In the genomic region with DNA sequence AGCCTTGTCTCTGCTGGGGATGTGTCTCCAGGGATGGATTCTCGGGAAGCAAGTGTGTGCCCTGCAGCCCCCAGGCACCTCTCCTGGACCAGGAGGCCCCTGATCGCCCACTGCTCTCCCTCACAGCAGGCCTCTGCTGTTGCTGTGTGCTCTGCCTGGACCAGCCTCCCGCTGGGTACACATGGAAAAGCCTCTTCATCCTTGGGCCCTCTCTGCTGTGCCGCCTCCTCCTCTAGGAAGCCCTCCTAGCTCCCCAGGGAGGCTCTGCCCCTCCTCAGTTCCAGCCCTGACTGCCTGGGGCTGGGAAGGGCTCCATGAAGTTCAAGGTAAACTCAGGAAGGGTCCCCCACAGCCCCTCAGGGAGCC, we compare ENCODE assay signal across 21 cellular contexts. TPM values are rescaled to one million over a fixed set of nuclear protein-coding genes. Genes with fewer than 3 reads are reported as not detected.
A peak's percentile ranks its signal among the peaks of the same experiment; 100 is the strongest.
DNase-seq lines count a peak whose midpoint lies in the region; ATAC-seq, FAIRE-seq and TF ChIP-seq lines count a peak whose summit lies in the region.
"Had no signal": no experiment of that assay in that cellular context is flagged by ENCODE, and none has a peak within 500 bp of the region (broad histone marks: within the 10 kb centered on the region; RNA-seq: fewer than 3 reads in every experiment).

No MANE protein-coding gene starts in this region.

- DNase-seq in A549 (ENCODE audit: low read depth in 1 of 2, low spot score in 1 of 2): no peak
- DNase-seq in BE2C: peak; percentile 35
- DNase-seq in RPMI8226: peak; percentile 24
- no peak for DNase-seq in left colon
- no peak for DNase-seq in NCI-H2029 treated with DMSO at 0.1 percent for 48 hours (lab: John Stamatoyannopoulos, UW)
- DNase-seq in immature natural killer cell: no peak
- DNase-seq in dedifferentiated amniotic fluid mesenchymal stem cell (ENCODE audit: extremely low spot score): no peak
- DNase-seq: GM23248, MM.1S, NCI-H1105 treated with DMSO at 0.1 percent for 48 hours, NCI-H1930, NCI-H226, NCI-H526, SHP77 had no signal

- no peak overlapping the region for H3K4me3 Mint-ChIP-seq in immature natural killer cell

- ATAC-seq in A549 (peak in 1 of 2 experiments; percentile 15; a peak in 3 of 6 replicates), left colon (peak; percentile 9), GM19467 (IDR thresholded peaks at IDR 0.05; ENCODE audit: unreplicated experiment) (no peak)

- peaks cover 14% of the 10 kb centered on the region for H3K36me3 ChIP-seq in BE2C

- TF ChIP-seq POLR2A in A549 (IDR thresholded peaks at IDR 0.05; ENCODE audit: low read length): no peak

- no peaks in the 10 kb centered on the region for H3K9me3 ChIP-seq in A549
- no peaks in the 10 kb centered on the region for H3K9me3 ChIP-seq in BE2C
- H3K9me3 ChIP-seq: BLaER1 had no signal

- H3K27ac Mint-ChIP-seq in immature natural killer cell: no peak overlapping the region

- H3K4me1 ChIP-seq in A549: 0 out of 3 replicates have a peak, but pooled peaks cover 3% of the 10 kb centered on the region
- H3K4me1 ChIP-seq in BE2C: peaks cover 31% of the 10 kb centered on the region

- TF ChIP-seq RAD21 in A549 (conservative IDR thresholded peaks at IDR 0.05 in 1 of 2, IDR thresholded peaks at IDR 0.05 in 1 of 2): no peak

- H3K4me3 ChIP-seq in A549 (no peak overlapping the region), BE2C (ENCODE audit: low read depth, low read length) (no peak overlapping the region)
- H3K4me3 ChIP-seq: BLaER1, GM23248 had no signal

- no peak for TF ChIP-seq CTCF in A549 (IDR thresholded peaks at IDR 0.05)
- no peak for TF ChIP-seq CTCF in BE2C (IDR thresholded peaks at IDR 0.05; ENCODE audit: low read depth, low read length)

- POLR2A ChIA-PET in A549 (lab: Yijun Ruan, JAX): interaction anchor here (2.5 kb wide), 1 partner anchor 63 kb away, joined by 11 read pairs; no protein-coding TSS in a partner anchor

- no peak overlapping the region for H3K4me2 ChIP-seq in A549
- H3K4me2 ChIP-seq: KMS-11 had no signal

- peaks cover 11% of the 10 kb centered on the region for H3K27me3 ChIP-seq in BE2C
- H3K27me3 ChIP-seq: BLaER1 had no signal

- no peak for FAIRE-seq in A549 (lab: Jason Lieb, UNC)
- FAIRE-seq: GM18507 had no signal

- peaks cover 0 to 3% (median 0%) of the 10 kb centered on the region in 3 donors for H3K36me3 Mint-ChIP-seq in immature natural killer cell

- H3K4me1 Mint-ChIP-seq in immature natural killer cell: no peaks in the 10 kb centered on the region

- intact Hi-C loops in left colon (cut with DNase I, micrococcal nuclease): loop anchor here in 1 of 2 donors (5.0 kb wide), 1 partner anchor 84 kb away; the partner anchor contains the start of gene NRTN

- no peaks in the 10 kb centered on the region for H3K9me3 Mint-ChIP-seq in immature natural killer cell

- no peak for TF ChIP-seq EP300 in A549 (IDR thresholded peaks at IDR 0.05)

- 50% methylated on average over 1 of the region's 4 CpGs for WGBS in A549 (ENCODE audit: missing lambda C conversion rate)

- 0 out of 6 replicates have a peak overlapping the region, but pooled peaks of 1 of the 2 experiments have one; percentile 20 for H3K27ac ChIP-seq in A549
- H3K27ac ChIP-seq: BLaER1, GM23248, HL-60, KMS-11 had no signal

- H3K27me3 Mint-ChIP-seq in immature natural killer cell (ENCODE audit: low read depth in 3 of 3): peaks cover 0 to 4% (median 4%) of the 10 kb centered on the region in 3 donors

- CTCF ChIA-PET in A549 (lab: Yijun Ruan, JAX): interaction anchor here (0.8 to 5.5 kb wide), 13 partner anchors 8 to 119 kb away, joined by 3 to 56 read pairs (median 4); partner anchors contain the start of genes NDUFA11 and NRTN

TF ChIP-seq in A549, 52 proteins besides CTCF, POLR2A, EP300 and RAD21:
- TF ChIP-seq MYC (IDR thresholded peaks at IDR 0.05; ENCODE audit: borderline replicate concordance, low read length) (no peak), ZFP36 (IDR thresholded peaks at IDR 0.05; ENCODE audit: borderline replicate concordance, partially characterized antibody) (peak; percentile 45)

RNA-seq across cellular contexts. Expression of gene NDUFA11, which starts 12.0 kb away (rescaled TPM):
- polyA plus RNA-seq in A549 (2011; rRNA removed) (75.0 and 98.5 TPM in 2 replicates), A549 (2017; fragmentation: RNase III; extraction: RNeasy Plus Mini Kit Qiagen cat#74134 plus additional on column Dnase treatment) (170 to 173 TPM (median 171 TPM) in 3 replicates), immature natural killer cell (100 to 1,000 TPM; 329 to 666 (median 378) TPM)
- 546 and 604 TPM in 2 replicates for polyA plus RNA-seq in A549 (2012; cell fraction: cytosol; rRNA removed)
- 406 and 515 TPM in 2 replicates for polyA plus RNA-seq in A549 (2012; cell fraction: nucleus; rRNA removed)
- polyA minus RNA-seq in A549 (2011; rRNA and poly(A)+ RNA removed): 8.8 and 13.7 TPM in 2 replicates
- 1,009 TPM for polyA plus RNA-seq in BE2C (2012; ENCODE audit: insufficient read depth, insufficient read length, low read depth)
- 100 to 1,000 TPM; 175 to 187 TPM for total RNA-seq in left colon

RNA-seq across cellular contexts. Expression of gene VMAC, which starts 13.1 kb away (rescaled TPM):
- polyA plus RNA-seq in A549 (2011; rRNA removed) (1.1 and 1.5 TPM in 2 replicates), A549 (2017; fragmentation: RNase III; extraction: RNeasy Plus Mini Kit Qiagen cat#74134 plus additional on column Dnase treatment) (0.79 to 1.6 TPM (median 1.4 TPM) in 3 replicates), immature natural killer cell (1 to 10 TPM; 2.2 to 6.5 (median 5.2) TPM)
- polyA plus RNA-seq in A549 (2012; cell fraction: cytosol; rRNA removed): 0.73 and 1.0 TPM in 2 replicates
- polyA plus RNA-seq in A549 (2012; cell fraction: nucleus; rRNA removed): 3.3 and 3.7 TPM in 2 replicates
- 1.1 and 1.2 TPM in 2 replicates for polyA minus RNA-seq in A549 (2011; rRNA and poly(A)+ RNA removed)
- 0.68 TPM for polyA plus RNA-seq in BE2C (2012; ENCODE audit: insufficient read depth, insufficient read length, low read depth)
- total RNA-seq in left colon: 1 to 10 TPM; 6.0 to 6.3 TPM

RNA-seq across cellular contexts. Expression of gene FUT5, which starts 21.2 kb away (rescaled TPM):
- polyA plus RNA-seq in A549 (2011; rRNA removed) (0.04 TPM in 1 of 2 replicates, not detected in the other), A549 (2017; fragmentation: RNase III; extraction: RNeasy Plus Mini Kit Qiagen cat#74134 plus additional on column Dnase treatment) (not detected in 3 replicates), immature natural killer cell (not detected)
- 0.01 TPM in 1 of 2 replicates, not detected in the other for polyA plus RNA-seq in A549 (2012; cell fraction: cytosol; rRNA removed)
- polyA plus RNA-seq in A549 (2012; cell fraction: nucleus; rRNA removed): 0.02 TPM in 1 of 2 replicates, not detected in the other
- 0.08 TPM in 1 of 2 replicates, not detected in the other for polyA minus RNA-seq in A549 (2011; rRNA and poly(A)+ RNA removed)
- polyA plus RNA-seq in BE2C (2012; ENCODE audit: insufficient read depth, insufficient read length, low read depth): not detected
- total RNA-seq in left colon: not detected
- total RNA-seq: GM23248; T-helper 2 cell treated with Interferon-gamma antibody and Interleukin-4, amounts not matched to agents 100 ng/mL and 5 ng/mL, for 36 hours had no signal
- polyA plus RNA-seq: AG04450, GM23248 had no signal

RNA-seq across cellular contexts. Expression of gene CAPS, which starts 22.5 kb away (rescaled TPM):
- polyA plus RNA-seq in A549 (2011; rRNA removed): 1.2 and 1.4 TPM in 2 replicates
- 1.3 and 1.7 TPM in 2 replicates for polyA plus RNA-seq in A549 (2012; cell fraction: cytosol; rRNA removed)
- 9.3 and 9.4 TPM in 2 replicates for polyA plus RNA-seq in A549 (2012; cell fraction: nucleus; rRNA removed)
- 1.5 to 2.0 TPM (median 1.7 TPM) in 3 replicates for polyA plus RNA-seq in A549 (2017; fragmentation: RNase III; extraction: RNeasy Plus Mini Kit Qiagen cat#74134 plus additional on column Dnase treatment)
- polyA minus RNA-seq in A549 (2011; rRNA and poly(A)+ RNA removed): 0.50 and 0.97 TPM in 2 replicates
- polyA plus RNA-seq in BE2C (2012; ENCODE audit: insufficient read depth, insufficient read length, low read depth): 3.5 TPM
- total RNA-seq in left colon: 10 to 100 TPM; 14.3 to 18.6 TPM
- 1 to 10 TPM in 2 of 3 donors, under 1 TPM in 1; 0.32 to 4.1 (median 2.2) TPM for polyA plus RNA-seq in immature natural killer cell

RNA-seq across cellular contexts. Expression of gene FUT3, which starts 40.3 kb away (rescaled TPM):
- polyA plus RNA-seq in A549 (2011; rRNA removed): 0.09 and 0.20 TPM in 2 replicates
- polyA plus RNA-seq in A549 (2012; cell fraction: cytosol; rRNA removed): 0.03 and 0.04 TPM in 2 replicates
- 0.20 and 0.59 TPM in 2 replicates for polyA plus RNA-seq in A549 (2012; cell fraction: nucleus; rRNA removed)
- 0.09 TPM in 1 of 3 replicates, not detected in the others for polyA plus RNA-seq in A549 (2017; fragmentation: RNase III; extraction: RNeasy Plus Mini Kit Qiagen cat#74134 plus additional on column Dnase treatment)
- not detected in 2 replicates for polyA minus RNA-seq in A549 (2011; rRNA and poly(A)+ RNA removed)
- polyA plus RNA-seq in BE2C (2012; ENCODE audit: insufficient read depth, insufficient read length, low read depth): not detected
- total RNA-seq in left colon: 100 to 1,000 TPM; 224 to 253 TPM
- not detected for polyA plus RNA-seq in immature natural killer cell
- total RNA-seq: GM23248; T-helper 2 cell treated with Interferon-gamma antibody and Interleukin-4, amounts not matched to agents 100 ng/mL and 5 ng/mL, for 36 hours had no signal
- polyA plus RNA-seq: AG04450, GM23248 had no signal

Comparison
In these comparisons a context has a peak if more than half of its experiments do, and no peak if none do; other contexts are left out.
1. DNase-seq: peak in BE2C (single experiment) and RPMI8226 (single experiment); none in A549 (0 of 2), left colon (0 of 2), NCI-H2029 treated with DMSO at 0.1 percent for 48 hours (single experiment), immature natural killer cell (0 of 3) and dedifferentiated amniotic fluid mesenchymal stem cell (single experiment).